Comparison of ENCODE assay signal across 20 cellular contexts in the genomic region with DNA sequence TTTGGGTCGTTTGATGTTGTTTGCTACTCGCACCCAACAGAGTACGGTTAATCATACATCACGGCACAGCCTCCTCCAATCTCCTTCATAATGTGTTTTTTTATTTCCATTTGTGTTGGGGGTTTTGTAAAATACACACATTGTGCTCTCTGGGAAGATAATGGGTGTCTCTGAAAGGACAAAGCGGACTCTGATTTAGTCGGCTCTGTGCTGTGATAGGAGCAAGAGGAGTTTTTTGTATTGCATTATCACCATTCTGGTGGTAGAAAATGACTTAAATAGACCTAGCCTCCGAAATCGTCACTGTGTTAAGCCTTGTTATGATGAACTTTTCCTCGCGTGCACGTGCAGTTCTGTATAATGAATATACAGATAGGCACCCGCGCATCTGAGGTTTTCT.
"Had no signal": no experiment of that assay in that cellular context is flagged by ENCODE, and none has a peak within 500 bp of the region (broad histone marks: within the 10 kb centered on the region; RNA-seq: fewer than 3 reads in every experiment).

No MANE protein-coding gene starts in this region.

- H3K4me1 ChIP-seq: psoas muscle, testis had no signal

- H3K4me3 ChIP-seq: cardiac muscle cell, hepatocyte, lung, psoas muscle, testis had no signal

- H3K9me3 ChIP-seq: psoas muscle, testis had no signal

- H3K4me2 ChIP-seq: hepatocyte had no signal

- H3K36me3 Mint-ChIP-seq: activated naive CD4-positive, alpha-beta T cell treated with anti-CD3 and anti-CD28 coated beads, Interleukin-2, amount 50 U/mL, for 72 hours; type B pancreatic cell had no signal

- H2AFZ ChIP-seq: hepatocyte had no signal

- H3K27ac Mint-ChIP-seq: dendritic cell treated with granulocyte-macrophage colony-stimulating factor and Interleukin-4, amounts not matched to agents 40 ng/mL and 50 ng/mL, for 4 days; stimulated activated naive CD8-positive, alpha-beta T cell treated with anti-CD3 and anti-CD28 coated beads, Interleukin-15, amount 100 ng/mL, for 72 hours; type B pancreatic cell had no signal

- ATAC-seq: activated naive CD4-positive, alpha-beta T cell treated with anti-CD3 and anti-CD28 coated beads, Interleukin-2, amount 50 U/mL, for 72 hours; left lobe of liver; psoas muscle; right cardiac atrium; stimulated activated naive CD8-positive, alpha-beta T cell treated with anti-CD3 and anti-CD28 coated beads, Interleukin-15, amount 100 ng/mL, for 72 hours had no signal

- H3K4me3 Mint-ChIP-seq: dendritic cell treated with granulocyte-macrophage colony-stimulating factor and Interleukin-4, amounts not matched to agents 40 ng/mL and 50 ng/mL, for 4 days; stimulated activated naive CD8-positive, alpha-beta T cell treated with anti-CD3 and anti-CD28 coated beads, Interleukin-15, amount 100 ng/mL, for 72 hours; type B pancreatic cell had no signal

- H3K36me3 ChIP-seq: cardiac muscle cell, WERI-Rb-1 had no signal

- H3K79me2 ChIP-seq: hepatocyte had no signal

- H3K9me3 Mint-ChIP-seq: activated naive CD4-positive, alpha-beta T cell treated with anti-CD3 and anti-CD28 coated beads, Interleukin-2, amount 50 U/mL, for 72 hours; dendritic cell treated with granulocyte-macrophage colony-stimulating factor and Interleukin-4, amounts not matched to agents 40 ng/mL and 50 ng/mL, for 4 days; stimulated activated naive CD8-positive, alpha-beta T cell treated with anti-CD3 and anti-CD28 coated beads, Interleukin-15, amount 100 ng/mL, for 72 hours; type B pancreatic cell had no signal

- H3K27me3 Mint-ChIP-seq: dendritic cell treated with granulocyte-macrophage colony-stimulating factor and Interleukin-4, amounts not matched to agents 40 ng/mL and 50 ng/mL, for 4 days; stimulated activated naive CD8-positive, alpha-beta T cell treated with anti-CD3 and anti-CD28 coated beads, Interleukin-15, amount 100 ng/mL, for 72 hours; type B pancreatic cell had no signal

- H3K4me1 Mint-ChIP-seq: stimulated activated naive CD8-positive, alpha-beta T cell treated with anti-CD3 and anti-CD28 coated beads, Interleukin-15, amount 100 ng/mL, for 72 hours had no signal

- H3K27ac ChIP-seq: cardiac muscle cell, hepatocyte, psoas muscle, WERI-Rb-1 had no signal

- DNase-seq: activated CD4-positive, alpha-beta T cell treated with anti-CD3 and anti-CD28 coated beads, Interleukin-2, amount 50 U/mL, for 4 hours; activated gamma-delta T cell; effector memory CD4-positive, alpha-beta T cell; kidney; psoas muscle; right cardiac atrium; small intestine; stimulated activated CD4-positive, alpha-beta T cell treated with anti-CD3 and anti-CD28 coated beads, Interleukin-15, amount 100 ng/mL, for 24 hours; stimulated activated CD4-positive, alpha-beta T cell treated with anti-CD3 and anti-CD28 coated beads, Interleukin-2, amount 100 ng/mL, for 48 hours; stimulated activated naive CD8-positive, alpha-beta T cell treated with anti-CD3 and anti-CD28 coated beads, Interleukin-15, amount 100 ng/mL, for 72 hours; T-helper 2 cell; testis; WERI-Rb-1 had no signal

- H3K27me3 ChIP-seq: cardiac muscle cell, hepatocyte, testis had no signal
